Comparison of ENCODE assay signal across 8 cellular contexts in genomic region chr15:68228143-68228970, GRCh38. TPM values are rescaled to one million over a fixed set of nuclear protein-coding genes. Genes with fewer than 3 reads are reported as not detected.
DNase-seq lines count a peak whose midpoint lies in the region; ATAC-seq, FAIRE-seq and TF ChIP-seq lines count a peak whose summit lies in the region.

No MANE protein-coding gene starts in this region.

- H3K27ac ChIP-seq in VCaP (peak overlapping the region; percentile 91), heart right ventricle (peak overlapping the region in 3 of 10 donors; percentile 69 to 91 (median 85))

- 51 to 54% methylated on average over 25 of the region's 25 CpGs for WGBS in heart right ventricle, 2 donors

- H3K27me3 ChIP-seq in heart right ventricle, result no peaks in the 10 kb centered on the region

- H3K9me3 ChIP-seq in heart right ventricle, result no peaks in the 10 kb centered on the region

- peak; percentile 35 for DNase-seq in AG08396 (ENCODE audit: low spot score)
- DNase-seq in H54 (ENCODE audit: insufficient read length, low spot score), result peak; percentile 15
- DNase-seq in heart right ventricle, result no peak
- DNase-seq in retinal pigment epithelial cell (ENCODE audit: low read depth), result no peak
- DNase-seq in cerebellar cortex (ENCODE audit: low spot score), result no peak
- DNase-seq in kidney glomerular epithelial cell (lab: John Stamatoyannopoulos, UW), result no peak

- TF ChIP-seq POLR2A in H54 (IDR thresholded peaks at IDR 0.05; ENCODE audit: low read depth, low read length), result no peak

- intact Hi-C loops in heart right ventricle (cut with DNase I), result no loop called here

- no peak for FAIRE-seq in H54 (lab: Jason Lieb, UNC)

- peaks cover 6 to 32% (median 16%) of the 10 kb centered on the region in 9 donors for H3K4me1 ChIP-seq in heart right ventricle

- ATAC-seq in heart right ventricle, result no peak
- no peak for ATAC-seq in HG02981 (IDR thresholded peaks at IDR 0.05; ENCODE audit: unreplicated experiment)

- H3K4me3 ChIP-seq in heart right ventricle, result peak overlapping the region; percentile 73 to 96 (median 88)
- peak overlapping the region; percentile 78 for H3K4me3 ChIP-seq in retinal pigment epithelial cell (ENCODE audit: low read length)

- no peaks in the 10 kb centered on the region for H3K36me3 ChIP-seq in heart right ventricle

- no peak for TF ChIP-seq CTCF in VCaP (conservative IDR thresholded peaks at IDR 0.05)
- TF ChIP-seq CTCF in heart right ventricle (IDR thresholded peaks at IDR 0.05), result no peak
- no peak for TF ChIP-seq CTCF in retinal pigment epithelial cell (conservative IDR thresholded peaks at IDR 0.05; ENCODE audit: low read depth, low read length)

RNA-seq across cellular contexts. Expression of gene CLN6, which starts 1.2 kb away (rescaled TPM):
- 10 to 100 TPM in 2 of 10 donors, 1 to 10 TPM in 8; 5.8 to 14.2 (median 8.9) TPM for total RNA-seq in heart right ventricle
- 10 to 100 TPM; 10.6 to 14.2 TPM for polyA plus RNA-seq in heart right ventricle

RNA-seq across cellular contexts. Expression of gene CALML4, which starts 23.2 kb away (rescaled TPM):
- 1 to 10 TPM in 3 of 10 donors, under 1 TPM in 7; 0.28 to 1.8 (median 0.81) TPM for total RNA-seq in heart right ventricle
- 1 to 10 TPM; 1.9 to 5.9 TPM for polyA plus RNA-seq in heart right ventricle

RNA-seq across cellular contexts. Expression of gene FEM1B, which starts 49.2 kb away (rescaled TPM):
- 100 to 1,000 TPM in 1 of 10 donors, 10 to 100 TPM in 9; 39.9 to 101 (median 76.5) TPM for total RNA-seq in heart right ventricle
- 10 to 100 TPM; 10.5 to 22.0 TPM for polyA plus RNA-seq in heart right ventricle

Comparison
In these comparisons a context has a peak if more than half of its experiments do, and no peak if none do; other contexts are left out.
1. DNase-seq: peak in AG08396 (single experiment) and H54 (single experiment); none in heart right ventricle (0 of 2), retinal pigment epithelial cell (single experiment), cerebellar cortex (single experiment) and kidney glomerular epithelial cell (single experiment).